In genomic region chr5:146400206-146400605, GRCh38 we compare ENCODE assay signal across 24 cellular contexts.
"Had no signal": no experiment of that assay in that cellular context is flagged by ENCODE, and none has a peak within 500 bp of the region (broad histone marks: within the 10 kb centered on the region; RNA-seq: fewer than 3 reads in every experiment).

No MANE protein-coding gene starts in this region.

- H3K9me3 Mint-ChIP-seq: activated B cell treated with CpG ODN at 0.5 μM for 24 hours; activated CD4-positive, alpha-beta memory T cell treated with anti-CD3 and anti-CD28 coated beads for 36 hours; activated CD4-positive, alpha-beta T cell treated with anti-CD3 and anti-CD28 coated beads, Interleukin-2, amount 10 ng/mL, durations not matched to agents 24 days and 14 days; activated naive CD4-positive, alpha-beta T cell treated with anti-CD3 and anti-CD28 coated beads, Interleukin-2, amount 10 ng/mL, durations not matched to agents 7 days and 5 days; activated naive CD8-positive, alpha-beta T cell treated with anti-CD3 and anti-CD28 coated beads, Interleukin-2, amount 10 ng/mL, durations not matched to agents 7 days and 5 days; activated T-cell treated with anti-CD3 and anti-CD28 coated beads, Interleukin-2, amount 50 U/mL, for 4 hours; T-cell had no signal

- H3K4me1 ChIP-seq: adrenal gland, SJSA1 had no signal

- H3K27ac Mint-ChIP-seq: activated B cell treated with CpG ODN at 0.5 μM for 24 hours; activated CD4-positive, alpha-beta memory T cell treated with anti-CD3 and anti-CD28 coated beads for 36 hours; activated CD4-positive, alpha-beta T cell treated with anti-CD3 and anti-CD28 coated beads, Interleukin-2, amount 10 ng/mL, durations not matched to agents 24 days and 14 days; activated naive CD4-positive, alpha-beta T cell treated with anti-CD3 and anti-CD28 coated beads, Interleukin-2, amount 10 ng/mL, durations not matched to agents 7 days and 5 days; activated naive CD8-positive, alpha-beta T cell treated with anti-CD3 and anti-CD28 coated beads, Interleukin-2, amount 10 ng/mL, durations not matched to agents 7 days and 5 days; T-cell had no signal

- H3K4me1 Mint-ChIP-seq: activated B cell treated with CpG ODN at 0.5 μM for 24 hours; activated CD4-positive, alpha-beta T cell treated with anti-CD3 and anti-CD28 coated beads, Interleukin-2, amount 10 ng/mL, durations not matched to agents 24 days and 14 days; activated naive CD4-positive, alpha-beta T cell treated with anti-CD3 and anti-CD28 coated beads, Interleukin-2, amount 10 ng/mL, durations not matched to agents 7 days and 5 days; T-cell had no signal

- ATAC-seq: activated T-cell treated with anti-CD3 and anti-CD28 coated beads, Interleukin-2, amount 50 U/mL, for 4 hours; PC-3; T-cell had no signal

- H3K27ac ChIP-seq: adrenal gland, SJSA1 had no signal

- H3K4me3 Mint-ChIP-seq: activated B cell treated with CpG ODN at 0.5 μM for 24 hours; activated CD4-positive, alpha-beta memory T cell treated with anti-CD3 and anti-CD28 coated beads for 36 hours; activated CD4-positive, alpha-beta T cell treated with anti-CD3 and anti-CD28 coated beads, Interleukin-2, amount 10 ng/mL, durations not matched to agents 24 days and 14 days; activated naive CD4-positive, alpha-beta T cell treated with anti-CD3 and anti-CD28 coated beads, Interleukin-2, amount 10 ng/mL, durations not matched to agents 7 days and 5 days; activated naive CD8-positive, alpha-beta T cell treated with anti-CD3 and anti-CD28 coated beads, Interleukin-2, amount 10 ng/mL, durations not matched to agents 7 days and 5 days; activated T-cell treated with anti-CD3 and anti-CD28 coated beads, Interleukin-2, amount 50 U/mL, for 4 hours; T-cell had no signal

- H3K36me3 Mint-ChIP-seq: activated CD4-positive, alpha-beta memory T cell treated with anti-CD3 and anti-CD28 coated beads for 36 hours; activated naive CD4-positive, alpha-beta T cell treated with anti-CD3 and anti-CD28 coated beads, Interleukin-2, amount 10 ng/mL, durations not matched to agents 7 days and 5 days; T-cell had no signal

- H3K9me3 ChIP-seq: adrenal gland had no signal

- H3K36me3 ChIP-seq: adrenal gland, SJSA1 had no signal

- H3K4me3 ChIP-seq: adrenal gland, SJSA1 had no signal

- DNase-seq: activated B cell treated with CpG ODN at 0.5 μM for 24 hours; activated CD4-positive, alpha-beta memory T cell treated with anti-CD3 and anti-CD28 coated beads for 36 hours; activated CD4-positive, alpha-beta T cell treated with anti-CD3 and anti-CD28 coated beads for 1 hour; activated CD4-positive, alpha-beta T cell treated with anti-CD3 and anti-CD28 coated beads, Interleukin-2, amount 10 ng/mL, durations not matched to agents 24 days and 14 days; activated CD8-positive, alpha-beta memory T cell treated with anti-CD3 and anti-CD28 coated beads for 24 hours; activated gamma-delta T cell; activated naive CD4-positive, alpha-beta T cell treated with anti-CD3 and anti-CD28 coated beads, Interleukin-2, amount 10 ng/mL, durations not matched to agents 7 days and 5 days; activated naive CD8-positive, alpha-beta T cell treated with anti-CD3 and anti-CD28 coated beads, Interleukin-2, amount 10 ng/mL, durations not matched to agents 7 days and 5 days; activated T-cell treated with anti-CD3 and anti-CD28 coated beads, Interleukin-2, amount 50 U/mL, for 4 hours; adrenal gland; anterior cingulate cortex; cerebellar nuclear complex; KG1; NCI-H1048; NCI-H146; NCI-H2029 treated with DMSO at 0.1 percent for 48 hours; NCI-H446; NCI-H526; PC-3; SHP77; T-cell; T-helper 2 cell; T1000 had no signal
